1 cellular context compared by ENCODE assay signal in the genomic region with DNA sequence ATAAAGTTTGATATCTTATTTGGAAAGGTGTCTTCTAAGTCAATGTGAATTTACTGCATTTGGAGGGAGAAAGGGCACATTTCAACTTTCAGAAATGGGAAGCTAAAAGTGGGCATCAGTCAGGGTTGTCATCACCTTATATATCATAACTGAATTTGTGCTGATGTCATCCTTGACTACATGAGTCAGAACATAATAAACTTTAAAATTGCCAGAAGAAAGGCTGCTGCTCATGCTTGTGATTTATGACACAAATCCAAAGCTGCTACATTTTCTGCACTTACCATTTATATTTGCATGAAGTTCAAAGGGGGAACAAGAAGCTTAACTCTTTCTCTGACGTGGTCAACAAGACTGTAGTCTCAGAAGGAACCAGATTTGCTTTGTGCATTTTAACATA.
TF ChIP-seq lines count a peak whose summit lies in the region.

No MANE protein-coding gene starts in this region.

TF ChIP-seq in HEK293, 187 proteins besides CTCF, POLR2A, EP300 and RAD21 (continued from another document and continues in another):
- TF ChIP-seq, protein P1, sequence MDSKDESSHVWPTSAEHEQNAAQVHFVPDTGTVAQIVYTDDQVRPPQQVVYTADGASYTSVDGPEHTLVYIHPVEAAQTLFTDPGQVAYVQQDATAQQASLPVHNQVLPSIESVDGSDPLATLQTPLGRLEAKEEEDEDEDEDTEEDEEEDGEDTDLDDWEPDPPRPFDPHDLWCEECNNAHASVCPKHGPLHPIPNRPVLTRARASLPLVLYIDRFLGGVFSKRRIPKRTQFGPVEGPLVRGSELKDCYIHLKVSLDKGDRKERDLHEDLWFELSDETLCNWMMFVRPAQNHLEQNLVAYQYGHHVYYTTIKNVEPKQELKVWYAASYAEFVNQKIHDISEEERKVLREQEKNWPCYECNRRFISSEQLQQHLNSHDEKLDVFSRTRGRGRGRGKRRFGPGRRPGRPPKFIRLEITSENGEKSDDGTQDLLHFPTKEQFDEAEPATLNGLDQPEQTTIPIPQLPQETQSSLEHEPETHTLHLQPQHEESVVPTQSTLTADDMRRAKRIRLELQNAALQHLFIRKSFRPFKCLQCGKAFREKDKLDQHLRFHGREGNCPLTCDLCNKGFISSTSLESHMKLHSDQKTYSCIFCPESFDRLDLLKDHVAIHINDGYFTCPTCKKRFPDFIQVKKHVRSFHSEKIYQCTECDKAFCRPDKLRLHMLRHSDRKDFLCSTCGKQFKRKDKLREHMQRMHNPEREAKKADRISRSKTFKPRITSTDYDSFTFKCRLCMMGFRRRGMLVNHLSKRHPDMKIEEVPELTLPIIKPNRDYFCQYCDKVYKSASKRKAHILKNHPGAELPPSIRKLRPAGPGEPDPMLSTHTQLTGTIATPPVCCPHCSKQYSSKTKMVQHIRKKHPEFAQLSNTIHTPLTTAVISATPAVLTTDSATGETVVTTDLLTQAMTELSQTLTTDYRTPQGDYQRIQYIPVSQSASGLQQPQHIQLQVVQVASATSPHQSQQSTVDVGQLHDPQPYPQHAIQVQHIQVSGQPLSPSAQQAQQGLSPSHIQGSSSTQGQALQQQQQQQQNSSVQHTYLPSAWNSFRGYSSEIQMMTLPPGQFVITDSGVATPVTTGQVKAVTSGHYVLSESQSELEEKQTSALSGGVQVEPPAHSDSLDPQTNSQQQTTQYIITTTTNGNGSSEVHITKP (tag by site-specific recombination; IDR thresholded peaks at IDR 0.05), result 0 out of 2 replicates have a peak, but pooled peaks have one; percentile 8
- TF ChIP-seq KLF8 (tag by site-specific recombination; IDR thresholded peaks at IDR 0.05), result no peak
- no peak for TF ChIP-seq HOXA7 (CRISPR knock-in tag; IDR thresholded peaks at IDR 0.05; ENCODE audit: borderline replicate concordance)
- TF ChIP-seq ZFP69B (tag by site-specific recombination; IDR thresholded peaks at IDR 0.05), result no peak
- no peak for TF ChIP-seq ZNF791 (tag by site-specific recombination; IDR thresholded peaks at IDR 0.05)
- no peak for TF ChIP-seq ZNF155 (tag by site-specific recombination; IDR thresholded peaks at IDR 0.05)
- TF ChIP-seq REST (tag by site-specific recombination; IDR thresholded peaks at IDR 0.05), result no peak
- no peak for TF ChIP-seq ZNF449 (tag by site-specific recombination; IDR thresholded peaks at IDR 0.05)
- TF ChIP-seq ZNF311 (tag by site-specific recombination; IDR thresholded peaks at IDR 0.05; ENCODE audit: borderline replicate concordance), result no peak
- no peak for TF ChIP-seq ZNF510 (tag by site-specific recombination; IDR thresholded peaks at IDR 0.05; ENCODE audit: insufficient replicate concordance)
- peak; percentile 74; the same call in 1 of the 2 replicates for TF ChIP-seq ZFP37 (tag by site-specific recombination; IDR thresholded peaks at IDR 0.05)
- no peak for TF ChIP-seq MEIS1 (CRISPR knock-in tag; IDR thresholded peaks at IDR 0.05; ENCODE audit: borderline replicate concordance)
- TF ChIP-seq, protein P2, sequence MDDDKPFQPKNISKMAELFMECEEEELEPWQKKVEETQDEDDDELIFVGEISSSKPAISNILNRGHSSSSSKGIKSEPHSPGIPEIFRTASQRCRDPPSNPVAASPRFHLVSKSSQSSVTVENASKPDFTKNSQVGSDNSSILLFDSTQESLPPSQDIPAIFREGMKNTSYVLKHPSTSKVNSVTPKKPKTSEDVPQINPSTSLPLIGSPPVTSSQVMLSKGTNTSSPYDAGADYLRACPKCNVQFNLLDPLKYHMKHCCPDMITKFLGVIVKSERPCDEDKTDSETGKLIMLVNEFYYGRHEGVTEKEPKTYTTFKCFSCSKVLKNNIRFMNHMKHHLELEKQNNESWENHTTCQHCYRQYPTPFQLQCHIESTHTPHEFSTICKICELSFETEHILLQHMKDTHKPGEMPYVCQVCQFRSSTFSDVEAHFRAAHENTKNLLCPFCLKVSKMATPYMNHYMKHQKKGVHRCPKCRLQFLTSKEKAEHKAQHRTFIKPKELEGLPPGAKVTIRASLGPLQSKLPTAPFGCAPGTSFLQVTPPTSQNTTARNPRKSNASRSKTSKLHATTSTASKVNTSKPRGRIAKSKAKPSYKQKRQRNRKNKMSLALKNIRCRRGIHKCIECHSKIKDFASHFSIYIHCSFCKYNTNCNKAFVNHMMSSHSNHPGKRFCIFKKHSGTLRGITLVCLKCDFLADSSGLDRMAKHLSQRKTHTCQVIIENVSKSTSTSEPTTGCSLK (tag by site-specific recombination; IDR thresholded peaks at IDR 0.05), result no peak
- 0 out of 2 replicates have a peak, but pooled peaks have one; percentile 33 for TF ChIP-seq ZNF324 (tag by site-specific recombination; IDR thresholded peaks at IDR 0.05)
- TF ChIP-seq ZEB2 (tag by site-specific recombination; IDR thresholded peaks at IDR 0.05), result peak; percentile 73
- TF ChIP-seq ZNF23 (tag by site-specific recombination; IDR thresholded peaks at IDR 0.05; ENCODE audit: borderline replicate concordance), result no peak
- TF ChIP-seq, protein P3, sequence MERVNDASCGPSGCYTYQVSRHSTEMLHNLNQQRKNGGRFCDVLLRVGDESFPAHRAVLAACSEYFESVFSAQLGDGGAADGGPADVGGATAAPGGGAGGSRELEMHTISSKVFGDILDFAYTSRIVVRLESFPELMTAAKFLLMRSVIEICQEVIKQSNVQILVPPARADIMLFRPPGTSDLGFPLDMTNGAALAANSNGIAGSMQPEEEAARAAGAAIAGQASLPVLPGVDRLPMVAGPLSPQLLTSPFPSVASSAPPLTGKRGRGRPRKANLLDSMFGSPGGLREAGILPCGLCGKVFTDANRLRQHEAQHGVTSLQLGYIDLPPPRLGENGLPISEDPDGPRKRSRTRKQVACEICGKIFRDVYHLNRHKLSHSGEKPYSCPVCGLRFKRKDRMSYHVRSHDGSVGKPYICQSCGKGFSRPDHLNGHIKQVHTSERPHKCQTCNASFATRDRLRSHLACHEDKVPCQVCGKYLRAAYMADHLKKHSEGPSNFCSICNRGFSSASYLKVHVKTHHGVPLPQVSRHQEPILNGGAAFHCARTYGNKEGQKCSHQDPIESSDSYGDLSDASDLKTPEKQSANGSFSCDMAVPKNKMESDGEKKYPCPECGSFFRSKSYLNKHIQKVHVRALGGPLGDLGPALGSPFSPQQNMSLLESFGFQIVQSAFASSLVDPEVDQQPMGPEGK (tag by site-specific recombination; IDR thresholded peaks at IDR 0.05), result 0 out of 2 replicates have a peak, but pooled peaks have one; percentile 19
- TF ChIP-seq, protein P4, sequence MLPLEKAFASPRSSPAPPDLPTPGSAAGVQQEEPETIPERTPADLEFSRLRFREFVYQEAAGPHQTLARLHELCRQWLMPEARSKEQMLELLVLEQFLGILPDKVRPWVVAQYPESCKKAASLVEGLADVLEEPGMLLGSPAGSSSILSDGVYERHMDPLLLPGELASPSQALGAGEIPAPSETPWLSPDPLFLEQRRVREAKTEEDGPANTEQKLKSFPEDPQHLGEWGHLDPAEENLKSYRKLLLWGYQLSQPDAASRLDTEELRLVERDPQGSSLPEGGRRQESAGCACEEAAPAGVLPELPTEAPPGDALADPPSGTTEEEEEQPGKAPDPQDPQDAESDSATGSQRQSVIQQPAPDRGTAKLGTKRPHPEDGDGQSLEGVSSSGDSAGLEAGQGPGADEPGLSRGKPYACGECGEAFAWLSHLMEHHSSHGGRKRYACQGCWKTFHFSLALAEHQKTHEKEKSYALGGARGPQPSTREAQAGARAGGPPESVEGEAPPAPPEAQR (tag by site-specific recombination; IDR thresholded peaks at IDR 0.05), result no peak
- no peak for TF ChIP-seq ZNF544 (tag by site-specific recombination; IDR thresholded peaks at IDR 0.05)
- no peak for TF ChIP-seq HOXD13 (CRISPR knock-in tag; IDR thresholded peaks at IDR 0.05; ENCODE audit: borderline replicate concordance)
- peak; percentile 82 for TF ChIP-seq PRDM6 (tag by site-specific recombination; IDR thresholded peaks at IDR 0.05)
- no peak for TF ChIP-seq ZNF529 (tag by site-specific recombination; IDR thresholded peaks at IDR 0.05; ENCODE audit: insufficient replicate concordance)
- no peak for TF ChIP-seq ZNF416 (tag by site-specific recombination; IDR thresholded peaks at IDR 0.05)
- TF ChIP-seq FEZF1 (tag by site-specific recombination; IDR thresholded peaks at IDR 0.05), result peak; percentile 94
- no peak for TF ChIP-seq ZBTB49 (tag by site-specific recombination; IDR thresholded peaks at IDR 0.05; ENCODE audit: low read depth)
- TF ChIP-seq ZNF366 (tag by site-specific recombination; conservative IDR thresholded peaks at IDR 0.05), result peak; percentile 76
- TF ChIP-seq, protein P5, sequence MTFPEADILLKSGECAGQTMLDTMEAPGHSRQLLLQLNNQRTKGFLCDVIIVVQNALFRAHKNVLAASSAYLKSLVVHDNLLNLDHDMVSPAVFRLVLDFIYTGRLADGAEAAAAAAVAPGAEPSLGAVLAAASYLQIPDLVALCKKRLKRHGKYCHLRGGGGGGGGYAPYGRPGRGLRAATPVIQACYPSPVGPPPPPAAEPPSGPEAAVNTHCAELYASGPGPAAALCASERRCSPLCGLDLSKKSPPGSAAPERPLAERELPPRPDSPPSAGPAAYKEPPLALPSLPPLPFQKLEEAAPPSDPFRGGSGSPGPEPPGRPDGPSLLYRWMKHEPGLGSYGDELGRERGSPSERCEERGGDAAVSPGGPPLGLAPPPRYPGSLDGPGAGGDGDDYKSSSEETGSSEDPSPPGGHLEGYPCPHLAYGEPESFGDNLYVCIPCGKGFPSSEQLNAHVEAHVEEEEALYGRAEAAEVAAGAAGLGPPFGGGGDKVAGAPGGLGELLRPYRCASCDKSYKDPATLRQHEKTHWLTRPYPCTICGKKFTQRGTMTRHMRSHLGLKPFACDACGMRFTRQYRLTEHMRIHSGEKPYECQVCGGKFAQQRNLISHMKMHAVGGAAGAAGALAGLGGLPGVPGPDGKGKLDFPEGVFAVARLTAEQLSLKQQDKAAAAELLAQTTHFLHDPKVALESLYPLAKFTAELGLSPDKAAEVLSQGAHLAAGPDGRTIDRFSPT (tag by site-specific recombination; IDR thresholded peaks at IDR 0.05), result peak; percentile 45; the same call in 1 of the 2 replicates
- no peak for TF ChIP-seq ZSCAN30 (tag by site-specific recombination; IDR thresholded peaks at IDR 0.05)
- TF ChIP-seq ZBTB48 (tag by site-specific recombination; IDR thresholded peaks at IDR 0.05), result no peak
- TF ChIP-seq WT1 (tag by site-specific recombination; IDR thresholded peaks at IDR 0.05), result no peak
- no peak; the same call in 1 of the 2 replicates for TF ChIP-seq ZBTB17 (tag by site-specific recombination; IDR thresholded peaks at IDR 0.05)
- TF ChIP-seq BCL11A (tag by site-specific recombination; IDR thresholded peaks at IDR 0.05; ENCODE audit: low read depth), result 0 out of 2 replicates have a peak, but pooled peaks have one; percentile 58
- no peak for TF ChIP-seq ZNF140 (tag by site-specific recombination; IDR thresholded peaks at IDR 0.05)
- TF ChIP-seq ZNF610 (tag by site-specific recombination; IDR thresholded peaks at IDR 0.05; ENCODE audit: borderline replicate concordance), result no peak
